In genomic region chr2:231795525-231796327, GRCh38 we compare ENCODE assay signal across 8 cellular contexts. TPM values are rescaled to one million over a fixed set of nuclear protein-coding genes. Genes with fewer than 3 reads are reported as not detected.
A peak's percentile ranks its signal among the peaks of the same experiment; 100 is the strongest.
DNase-seq lines count a peak whose midpoint lies in the region; ATAC-seq and TF ChIP-seq lines count a peak whose summit lies in the region.

No MANE protein-coding gene starts in this region.

- peak; percentile 83 for DNase-seq in ELR (ENCODE audit: low read depth)
- peak; percentile 43 for DNase-seq in NCI-H1694 (lab: John Stamatoyannopoulos, UW)
- DNase-seq in T47D (ENCODE audit: low read depth in 1 of 2, low spot score in 1 of 2): peak; percentile 45 to 95
- DNase-seq in esophagus muscularis mucosa (ENCODE audit: extremely low spot score): no peak
- no peak for DNase-seq in H7
- DNase-seq in T-helper 9 cell: no peak

- no peak for ATAC-seq in HG03045 (IDR thresholded peaks at IDR 0.05; ENCODE audit: unreplicated experiment)

- H3K36me3 ChIP-seq in esophagus muscularis mucosa (peaks cover 38 to 98% (median 88%) of the 10 kb centered on the region in 4 donors), H7 (replicated peaks; ENCODE audit: control insufficient read depth, insufficient read depth, low read length) (peaks cover 16% of the 10 kb centered on the region)

- peaks cover 0 to 7% (median 2%) of the 10 kb centered on the region in 4 donors for H3K4me1 ChIP-seq in esophagus muscularis mucosa

- H3K27me3 Mint-ChIP-seq in nephron (ENCODE audit: low read depth): no peaks in the 10 kb centered on the region

- H3K9me3 Mint-ChIP-seq in nephron: no peaks in the 10 kb centered on the region

- H3K4me1 Mint-ChIP-seq in nephron: peaks cover 5% of the 10 kb centered on the region

- H3K27ac ChIP-seq in esophagus muscularis mucosa (replicated peaks in 1 of 4): no peak overlapping the region

- H3K4me3 Mint-ChIP-seq in nephron: no peak overlapping the region

- H3K4me3 ChIP-seq in esophagus muscularis mucosa: no peak overlapping the region
- H3K4me3 ChIP-seq in H7 (ENCODE audit: insufficient read depth, low read depth, low read length): no peak overlapping the region

- in situ Hi-C loops in T47D (cut with HindIII; ENCODE audit: low pct_unique_long_range_greater_than_20kb, low sequenced_read_pairs): no loop called here

- no peak overlapping the region for H3K27ac Mint-ChIP-seq in nephron

- H3K9me3 ChIP-seq in esophagus muscularis mucosa: no peaks in the 10 kb centered on the region

- intact Hi-C loops in esophagus muscularis mucosa (cut with DNase I): no loop called here

- H3K27me3 ChIP-seq in esophagus muscularis mucosa (no peaks in the 10 kb centered on the region), H7 (ENCODE audit: control insufficient read depth, insufficient read depth, low read length) (no peaks in the 10 kb centered on the region)

- TF ChIP-seq CTCF in nephron (IDR thresholded peaks at IDR 0.05; ENCODE audit: unreplicated experiment in 3 of 3) (peak; percentile 29 to 37 (median 34)), esophagus muscularis mucosa (IDR thresholded peaks at IDR 0.05) (peak in 1 of 3 experiments; percentile 9)

- 98% methylated on average over 8 of the region's 9 CpGs for WGBS in esophagus muscularis mucosa

- no peak for TF ChIP-seq EP300 in esophagus muscularis mucosa (IDR thresholded peaks at IDR 0.05)

- TF ChIP-seq POLR2A in esophagus muscularis mucosa (IDR thresholded peaks at IDR 0.05; ENCODE audit: low read depth): no peak

- peaks cover 60% of the 10 kb centered on the region for H3K36me3 Mint-ChIP-seq in nephron (ENCODE audit: low read depth)

RNA-seq across cellular contexts. Expression of gene COPS7B, which starts 9.5 kb away (rescaled TPM):
- 10 to 100 TPM; 16.7 to 31.0 (median 24.6) TPM for total RNA-seq in esophagus muscularis mucosa
- 43.4 and 44.4 TPM in 2 replicates for total RNA-seq in H7 (2014; rRNA removed; shearing (Covaris generic))

RNA-seq across cellular contexts. Expression of gene PDE6D, which starts 14.6 kb away (rescaled TPM):
- 10 to 100 TPM; 28.2 to 33.8 (median 30.0) TPM for total RNA-seq in esophagus muscularis mucosa
- total RNA-seq in H7 (2014; rRNA removed; shearing (Covaris generic)): 28.9 and 30.1 TPM in 2 replicates

Comparison
In these comparisons a context has a peak if more than half of its experiments do, and no peak if none do; other contexts are left out.
1. DNase-seq: peak in ELR (single experiment), NCI-H1694 (single experiment) and T47D (2 of 2); none in esophagus muscularis mucosa (single experiment), H7 (single experiment) and T-helper 9 cell (single experiment).